12 cellular contexts compared by ENCODE assay signal in genomic region chr12:122867701-122868461, GRCh38. TPM values are rescaled to one million over a fixed set of nuclear protein-coding genes. Genes with fewer than 3 reads are reported as not detected.
DNase-seq lines count a peak whose midpoint lies in the region; ATAC-seq, FAIRE-seq and TF ChIP-seq lines count a peak whose summit lies in the region.
"Had no signal": no experiment of that assay in that cellular context is flagged by ENCODE, and none has a peak within 500 bp of the region (broad histone marks: within the 10 kb centered on the region; RNA-seq: fewer than 3 reads in every experiment).

No MANE protein-coding gene starts in this region.

- H3K27ac ChIP-seq in BLaER1 treated with 17β-estradiol and CSF1 and Interleukin-3, amounts not matched to agents 10 nM and 100 nM: peak overlapping the region in 9 of 11 experiments; percentile 32 to 94 (median 65); a peak in 18 of 22 replicates
- no peak overlapping the region for H3K27ac ChIP-seq in H1 (ENCODE audit: low read depth, low read length)
- H3K27ac ChIP-seq: SJSA1 had no signal

- DNase-seq in NAMALWA (ENCODE audit: low spot score) (peak; percentile 70), H1 (ENCODE audit: low read depth in 1 of 2, low spot score in 2 of 2) (peak in 1 of 2 experiments; percentile 72), myocyte (ENCODE audit: low read depth) (peak; percentile 50), COLO668 (lab: John Stamatoyannopoulos, UW; ENCODE audit: unreplicated experiment) (no peak), NCI-H1436 treated with DMSO at 0.1 percent for 48 hours (lab: John Stamatoyannopoulos, UW) (no peak)
- DNase-seq: amniotic stem cell had no signal

- H3K4me2 ChIP-seq in BLaER1 treated with 17β-estradiol and CSF1 and Interleukin-3, amounts not matched to agents 10 nM and 100 nM: peak overlapping the region; percentile 92 to 99 (median 96)
- H3K4me2 ChIP-seq in H1 (ENCODE audit: insufficient read depth in 1 of 2, low read depth in 2 of 2, low read length in 2 of 2): no peak overlapping the region

- TF ChIP-seq CTCF in H1 (IDR thresholded peaks at IDR 0.05; ENCODE audit: control extremely low read depth in 1 of 3, insufficient read depth in 1 of 3, low read depth in 1 of 3, low read length in 3 of 3): peak; percentile 76 to 86 (median 78)

- H2BK15ac ChIP-seq in H1 (ENCODE audit: low read length): no peak overlapping the region

- WGBS in H1 (ENCODE audit: extremely low coverage in 1 of 2, insufficient coverage in 1 of 2, insufficient read length in 1 of 2, insufficient replicate concordance in 2 of 2, low coverage in 1 of 2, low lambda C conversion rate in 2 of 2, missing lambda C conversion rate in 1 of 2), 2 experiments: 94% methylated on average over 26 of the region's 33 CpGs; no CpG with 5 or more reads in 1 of the 2 experiments

- no peak overlapping the region for H3K23ac ChIP-seq in H1 (ENCODE audit: insufficient read length)

- H3K79me1 ChIP-seq in H1 (ENCODE audit: low read depth, low read length): peaks cover 4% of the 10 kb centered on the region

- H3K4me3 ChIP-seq in BLaER1 treated with 17β-estradiol and CSF1 and Interleukin-3, amounts not matched to agents 10 nM and 100 nM: peak overlapping the region in 2 of 10 experiments; percentile 3 to 28; a peak in 1 of 20 replicates
- no peak overlapping the region for H3K4me3 ChIP-seq in H1 (ENCODE audit: extremely low read depth in 1 of 4, insufficient read depth in 2 of 4, low read depth in 3 of 4, low read length in 4 of 4)
- H3K4me3 ChIP-seq: SJSA1 had no signal

- H3K4ac ChIP-seq in H1 (replicated peaks; ENCODE audit: insufficient read length, low read depth, low read length): no peak overlapping the region

- no peak for ATAC-seq in GM21825 (IDR thresholded peaks at IDR 0.05; ENCODE audit: unreplicated experiment)
- ATAC-seq in GM18909 (IDR thresholded peaks at IDR 0.05; ENCODE audit: poor library complexity, unreplicated experiment): no peak
- ATAC-seq: stimulated activated effector memory CD8-positive, alpha-beta T cell treated with anti-CD3 and anti-CD28 coated beads, Interleukin-12 subunit alpha, Interleukin-12 subunit beta, amount 100 ng/mL, for 72 hours had no signal

- no peak overlapping the region for H4K5ac ChIP-seq in H1 (ENCODE audit: insufficient read length, low read depth, low read length)

- no peak overlapping the region for H2BK120ac ChIP-seq in H1 (replicated peaks; ENCODE audit: low read depth, low read length)

- CTCF ChIA-PET in H1 (lab: Charles Lee; ENCODE audit: partially characterized antibody): interaction anchor here (0.6 to 20.1 kb wide), 24 partner anchors 10 to 1034 kb away, joined by 3 to 473 read pairs (median 4); partner anchors contain the start of genes OGFOD2 and VPS37B

- POLR2A ChIA-PET in H1 (lab: Charles Lee; ENCODE audit: partially characterized antibody): interaction anchor here (0.6 to 1.4 kb wide), 6 partner anchors 12 to 365 kb away, joined by 3 to 4 read pairs (median 3); no protein-coding TSS in a partner anchor

- H3K23me2 ChIP-seq in H1 (ENCODE audit: low read depth, low read length): no peaks in the 10 kb centered on the region

- H2BK5ac ChIP-seq in H1 (ENCODE audit: low read depth, low read length): no peak overlapping the region

- peak overlapping the region in 9 of 11 experiments; percentile 8 to 92 (median 61); a peak in 17 of 22 replicates for H3K9ac ChIP-seq in BLaER1 treated with 17β-estradiol and CSF1 and Interleukin-3, amounts not matched to agents 10 nM and 100 nM
- H3K9ac ChIP-seq in H1 (replicated peaks in 1 of 4; ENCODE audit: extremely low read depth in 1 of 4, low read depth in 3 of 4, low read length in 3 of 4): no peak overlapping the region

- H3K18ac ChIP-seq in H1 (ENCODE audit: extremely low read depth, low read length): no peak overlapping the region

- TF ChIP-seq RAD21 in H1 (IDR thresholded peaks at IDR 0.05 in 1 of 2, conservative IDR thresholded peaks at IDR 0.05 in 1 of 2; ENCODE audit: low read depth in 2 of 2, low read length in 2 of 2): peak; percentile 53 to 71

- no peak overlapping the region for H3K56ac ChIP-seq in H1 (replicated peaks; ENCODE audit: insufficient read length, low read depth, low read length)

- H3K14ac ChIP-seq in H1 (ENCODE audit: insufficient read length): no peak overlapping the region

- no peak overlapping the region; the same call in 1 of the 2 replicates for H4K8ac ChIP-seq in H1 (ENCODE audit: extremely low read depth, insufficient read depth, low read length)

- peaks cover 38 to 63% (median 53%) of the 10 kb centered on the region in 11 experiments; a peak in 21 of 22 replicates for H3K36me3 ChIP-seq in BLaER1 treated with 17β-estradiol and CSF1 and Interleukin-3, amounts not matched to agents 10 nM and 100 nM
- H3K36me3 ChIP-seq in H1 (ENCODE audit: control insufficient read depth in 2 of 4, insufficient read depth in 4 of 4, low read length in 3 of 4): peaks cover 0 to 24% (median 8%) of the 10 kb centered on the region in 4 experiments; a peak in 4 of 8 replicates

- no peak overlapping the region for H4K91ac ChIP-seq in H1 (replicated peaks; ENCODE audit: insufficient read length, low read length)

- H4K20me1 ChIP-seq in BLaER1 treated with 17β-estradiol and CSF1 and Interleukin-3, amounts not matched to agents 10 nM and 100 nM: peaks cover 41 to 96% (median 68%) of the 10 kb centered on the region in 11 experiments
- peaks cover 48 to 58% of the 10 kb centered on the region in 2 experiments for H4K20me1 ChIP-seq in H1 (replicated peaks in 1 of 2; ENCODE audit: control insufficient read depth in 1 of 2, insufficient read depth in 2 of 2, low read length in 2 of 2)

- H2AFZ ChIP-seq in H1 (ENCODE audit: low read length): no peak overlapping the region

- FAIRE-seq in H1 (lab: Jason Lieb, UNC): no peak
- FAIRE-seq: G401.6 had no signal

- no peaks in the 10 kb centered on the region for H3K9me3 ChIP-seq in BLaER1 treated with 17β-estradiol and CSF1 and Interleukin-3, amounts not matched to agents 10 nM and 100 nM (replicated peaks in 1 of 11)
- no peaks in the 10 kb centered on the region for H3K9me3 ChIP-seq in H1 (ENCODE audit: insufficient read depth in 2 of 2, low read depth in 1 of 2, low read length in 1 of 2)
- H3K9me3 ChIP-seq: SJSA1 had no signal

- peaks cover 0 to 6% (median 0%) of the 10 kb centered on the region in 11 experiments; a peak in 1 of 22 replicates for H3K27me3 ChIP-seq in BLaER1 treated with 17β-estradiol and CSF1 and Interleukin-3, amounts not matched to agents 10 nM and 100 nM
- peaks cover 32 to 56% (median 51%) of the 10 kb centered on the region in 4 experiments for H3K27me3 ChIP-seq in H1 (replicated peaks in 1 of 4; ENCODE audit: control insufficient read depth in 3 of 4, extremely low read depth in 1 of 4, insufficient read depth in 3 of 4, low read length in 3 of 4)
- H3K27me3 ChIP-seq: SJSA1 had no signal

- TF ChIP-seq EP300 in H1 (IDR thresholded peaks at IDR 0.05; ENCODE audit: borderline replicate concordance in 1 of 2, low read depth in 2 of 2, low read length in 2 of 2): no peak

- H2BK12ac ChIP-seq in H1 (ENCODE audit: low read depth, low read length): no peak overlapping the region

- H2BK20ac ChIP-seq in H1 (ENCODE audit: low read length): no peak overlapping the region

- H2AK5ac ChIP-seq in H1 (ENCODE audit: low read depth, low read length): no peak overlapping the region

- H3K79me2 ChIP-seq in H1 (ENCODE audit: control insufficient read depth in 1 of 2, insufficient read depth in 2 of 2, low read length in 2 of 2): no peaks in the 10 kb centered on the region

- TF ChIP-seq POLR2A in H1 (IDR thresholded peaks at IDR 0.05; ENCODE audit: control extremely low read depth in 1 of 2, low read depth in 2 of 2, low read length in 2 of 2): no peak

- peaks cover 76 to 97% (median 93%) of the 10 kb centered on the region in 10 experiments for H3K4me1 ChIP-seq in BLaER1 treated with 17β-estradiol and CSF1 and Interleukin-3, amounts not matched to agents 10 nM and 100 nM
- peaks cover 0 to 11% (median 7%) of the 10 kb centered on the region in 4 experiments for H3K4me1 ChIP-seq in H1 (replicated peaks in 1 of 4; ENCODE audit: control insufficient read depth in 3 of 4, insufficient read depth in 4 of 4, low read length in 3 of 4)

TF ChIP-seq in H1, 55 proteins besides CTCF, POLR2A, EP300 and RAD21 (continues in another document):
- TF ChIP-seq GABPA (IDR thresholded peaks at IDR 0.05; ENCODE audit: borderline replicate concordance, insufficient read depth, low read length): 0 out of 2 replicates have a peak, but pooled peaks have one; percentile 39
- 0 out of 4 replicates have a peak, but pooled peaks of 1 of the 2 experiments have one; percentile 30 for TF ChIP-seq SIN3A (conservative IDR thresholded peaks at IDR 0.05 in 1 of 2, IDR thresholded peaks at IDR 0.05 in 1 of 2; ENCODE audit: low read depth in 1 of 2, low read length in 2 of 2)
- TF ChIP-seq POLR2AphosphoS5 (IDR thresholded peaks at IDR 0.05; ENCODE audit: low read depth, low read length): 0 out of 2 replicates have a peak, but pooled peaks have one; percentile 13
- TF ChIP-seq KDM4A (IDR thresholded peaks at IDR 0.05; ENCODE audit: low read depth, low read length, severe bottlenecking): no peak
- no peak for TF ChIP-seq SRF (IDR thresholded peaks at IDR 0.05; ENCODE audit: low read depth, low read length)
- TF ChIP-seq TAF1 (IDR thresholded peaks at IDR 0.05; ENCODE audit: low read depth, low read length): no peak

RNA-seq across cellular contexts. Expression of gene VPS37B, which starts 28.0 kb away (rescaled TPM):
- 11.9 and 13.1 TPM in 2 replicates for total RNA-seq in H1 (2021; fragmentation: NEBNext Ultra II Directional; extraction: Animal tissue kit (Norgen Biotek cat#: 25700))
- polyA plus RNA-seq in H1 (2011; rRNA removed): 15.7 and 17.2 TPM in 2 replicates
- polyA plus RNA-seq in H1 (2011; cell fraction: cytosol; rRNA removed): 10.8 TPM
- polyA plus RNA-seq in H1 (2011; cell fraction: nucleus; rRNA removed): 12.1 TPM
- 6.6 to 13.4 TPM (median 11.1 TPM) in 4 replicates for polyA plus RNA-seq in H1 (2012, experiment 1 of 2)
- polyA plus RNA-seq in H1 (2012, experiment 2 of 2): 12.1 TPM
- polyA plus RNA-seq in H1 (2013, experiment 1 of 2): 7.0 TPM
- 7.9 TPM for polyA plus RNA-seq in H1 (2013, experiment 2 of 2)
- polyA minus RNA-seq in H1 (2011; rRNA and poly(A)+ RNA removed): 4.0 and 5.7 TPM in 2 replicates
- polyA minus RNA-seq in H1 (2011; cell fraction: cytosol; rRNA and poly(A)+ RNA removed): 8.7 TPM
- 7.7 TPM for polyA minus RNA-seq in H1 (2011; cell fraction: nucleus; rRNA and poly(A)+ RNA removed)
- total RNA-seq in myocyte: 82.4 and 86.7 TPM in 2 replicates
- polyA plus RNA-seq in myocyte (2012): 51.3 TPM

RNA-seq across cellular contexts. Expression of gene HIP1R, which starts 32.6 kb away (rescaled TPM):
- 14.5 and 14.7 TPM in 2 replicates for total RNA-seq in H1 (2021; fragmentation: NEBNext Ultra II Directional; extraction: Animal tissue kit (Norgen Biotek cat#: 25700))
- 11.2 and 16.1 TPM in 2 replicates for polyA plus RNA-seq in H1 (2011; rRNA removed)
- polyA plus RNA-seq in H1 (2011; cell fraction: cytosol; rRNA removed): 15.5 TPM
- polyA plus RNA-seq in H1 (2011; cell fraction: nucleus; rRNA removed): 101 TPM
- 12.0 to 17.7 TPM (median 16.9 TPM) in 4 replicates for polyA plus RNA-seq in H1 (2012, experiment 1 of 2)
- polyA plus RNA-seq in H1 (2012, experiment 2 of 2): 15.1 TPM
- 8.5 TPM for polyA plus RNA-seq in H1 (2013, experiment 1 of 2)
- polyA plus RNA-seq in H1 (2013, experiment 2 of 2): 6.9 TPM
- 14.0 and 15.2 TPM in 2 replicates for polyA minus RNA-seq in H1 (2011; rRNA and poly(A)+ RNA removed)
- 10.6 TPM for polyA minus RNA-seq in H1 (2011; cell fraction: cytosol; rRNA and poly(A)+ RNA removed)
- 24.7 TPM for polyA minus RNA-seq in H1 (2011; cell fraction: nucleus; rRNA and poly(A)+ RNA removed)
- total RNA-seq in myocyte: 10.0 and 25.0 TPM in 2 replicates
- polyA plus RNA-seq in myocyte (2012): 12.1 TPM

Comparison
In these comparisons a context has a peak if more than half of its experiments do, and no peak if none do; other contexts are left out.
1. H3K4me2 ChIP-seq: peak in BLaER1 treated with 17β-estradiol and CSF1 and Interleukin-3, amounts not matched to agents 10 nM and 100 nM (11 of 11); none in H1 (0 of 2).
2. H3K9ac ChIP-seq: peak in BLaER1 treated with 17β-estradiol and CSF1 and Interleukin-3, amounts not matched to agents 10 nM and 100 nM (9 of 11); none in H1 (0 of 4).
3. DNase-seq: peak in NAMALWA (single experiment) and myocyte (single experiment); none in COLO668 (single experiment) and NCI-H1436 treated with DMSO at 0.1 percent for 48 hours (single experiment).